10 cellular contexts compared by ENCODE assay signal in the genomic region with DNA sequence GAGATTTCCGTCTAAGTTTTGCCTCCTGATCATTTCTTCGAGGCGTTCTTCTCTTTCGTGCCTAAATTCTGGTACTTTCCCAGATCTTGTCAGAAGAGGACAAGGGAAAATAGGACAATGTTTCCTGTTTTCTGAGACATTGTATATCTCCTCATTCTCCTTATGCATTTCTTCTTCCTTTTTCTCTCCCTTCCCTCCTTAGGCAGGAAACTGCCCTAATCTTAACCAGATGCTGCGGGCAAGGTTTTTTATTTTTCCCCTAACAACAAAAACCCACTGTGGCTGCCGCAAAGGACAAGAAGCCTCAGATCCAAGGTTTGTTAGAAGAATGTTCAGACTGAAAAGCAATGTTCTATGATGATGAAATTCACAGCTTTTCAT. TPM values are rescaled to one million over a fixed set of nuclear protein-coding genes. Genes with fewer than 3 reads are reported as not detected.
A peak's percentile ranks its signal among the peaks of the same experiment; 100 is the strongest.
DNase-seq lines count a peak whose midpoint lies in the region; ATAC-seq and TF ChIP-seq lines count a peak whose summit lies in the region.
"Had no signal": no experiment of that assay in that cellular context is flagged by ENCODE, and none has a peak within 500 bp of the region (broad histone marks: within the 10 kb centered on the region; RNA-seq: fewer than 3 reads in every experiment).

No MANE protein-coding gene starts in this region.

- H3K4me3 Mint-ChIP-seq in HFFc6 (peak overlapping the region; percentile 80), nephron (peak overlapping the region; percentile 79 to 82 (median 81))
- H3K4me3 Mint-ChIP-seq: stimulated activated memory B cell treated with anti-CD40 and anti-IgM and Interleukin-4, amounts not matched to agents 10 μg/mL and 1 μg/mL and 100 μg/mL, for 72 hours had no signal

- TF ChIP-seq CTCF in AG04449 (IDR thresholded peaks at IDR 0.05; ENCODE audit: insufficient read depth, low read length, missing control alignments), result no peak
- no peak for TF ChIP-seq CTCF in HFFc6 (IDR thresholded peaks at IDR 0.05)
- TF ChIP-seq CTCF in nephron (IDR thresholded peaks at IDR 0.05; ENCODE audit: unreplicated experiment in 3 of 3), result no peak
- no peak for TF ChIP-seq CTCF in thyroid gland (IDR thresholded peaks at IDR 0.05)

- peaks cover 9 to 16% of the 10 kb centered on the region in 2 donors for H3K36me3 ChIP-seq in thyroid gland

- 46 to 64% methylated on average over 6 of the region's 6 CpGs for WGBS in thyroid gland, 2 donors

- H3K36me3 Mint-ChIP-seq in HFFc6 (ENCODE audit: low read depth), result peaks cover 21% of the 10 kb centered on the region
- peaks cover 20% of the 10 kb centered on the region for H3K36me3 Mint-ChIP-seq in nephron (ENCODE audit: low read depth)

- no peak for DNase-seq in AG04449 (ENCODE audit: low read depth, low spot score)
- no peak for DNase-seq in HFFc6
- DNase-seq in dermis blood vessel endothelial cell, result peak; percentile 16
- DNase-seq in thyroid gland, result no peak
- no peak for DNase-seq in activated CD4-positive, CD25-positive, alpha-beta regulatory T cell treated with anti-CD3 and anti-CD28 coated beads, Interleukin-2, amount 50 U/mL, for 72 hours
- DNase-seq in HCEC 1CT, result no peak
- DNase-seq: SIG-M5 had no signal

- no peak for TF ChIP-seq POLR2A in thyroid gland (IDR thresholded peaks at IDR 0.05)

- no peaks in the 10 kb centered on the region for H3K4me1 ChIP-seq in thyroid gland

- intact Hi-C loops in thyroid gland (cut with DNase I), result no loop called here

- no peaks in the 10 kb centered on the region for H3K9me3 Mint-ChIP-seq in HFFc6
- H3K9me3 Mint-ChIP-seq in nephron, result no peaks in the 10 kb centered on the region
- H3K9me3 Mint-ChIP-seq: stimulated activated memory B cell treated with anti-CD40 and anti-IgM and Interleukin-4, amounts not matched to agents 10 μg/mL and 1 μg/mL and 100 μg/mL, for 72 hours had no signal

- ATAC-seq in GM18867 (IDR thresholded peaks at IDR 0.05; ENCODE audit: unreplicated experiment), result no peak
- ATAC-seq: stimulated activated memory B cell treated with anti-CD40 and anti-IgM and Interleukin-4, amounts not matched to agents 10 μg/mL and 1 μg/mL and 100 μg/mL, for 72 hours had no signal

- H3K27me3 ChIP-seq in thyroid gland, result no peaks in the 10 kb centered on the region

- H3K27ac ChIP-seq in thyroid gland, result no peak overlapping the region

- H3K9me3 ChIP-seq in thyroid gland, result no peaks in the 10 kb centered on the region

- H3K4me1 Mint-ChIP-seq in HFFc6 (ENCODE audit: low read depth), result peaks cover 53% of the 10 kb centered on the region
- peaks cover 24% of the 10 kb centered on the region for H3K4me1 Mint-ChIP-seq in nephron

- POLR2A ChIA-PET in AG04449 (lab: Yijun Ruan, JAX), result no interaction called here

- CTCF ChIA-PET in AG04449 (lab: Yijun Ruan, JAX), result interaction anchor here (1.5 to 3.5 kb wide), 3 partner anchors 115 to 247 kb away, joined by 5 to 26 read pairs (median 8); no protein-coding TSS in a partner anchor

- H3K27me3 Mint-ChIP-seq in HFFc6 (ENCODE audit: insufficient read depth) (peaks cover 2% of the 10 kb centered on the region; the same call in 1 of the 2 replicates), nephron (ENCODE audit: low read depth) (no peaks in the 10 kb centered on the region)
- H3K27me3 Mint-ChIP-seq: stimulated activated memory B cell treated with anti-CD40 and anti-IgM and Interleukin-4, amounts not matched to agents 10 μg/mL and 1 μg/mL and 100 μg/mL, for 72 hours had no signal

- H3K27ac Mint-ChIP-seq in HFFc6 (peak overlapping the region; percentile 68; the same call in 1 of the 2 replicates), nephron (peak overlapping the region; percentile 87 to 98 (median 90))
- H3K27ac Mint-ChIP-seq: stimulated activated memory B cell treated with anti-CD40 and anti-IgM and Interleukin-4, amounts not matched to agents 10 μg/mL and 1 μg/mL and 100 μg/mL, for 72 hours had no signal

- H3K4me3 ChIP-seq in AG04449 (ENCODE audit: low read depth, low read length), result peak overlapping the region; percentile 45
- no peak overlapping the region for H3K4me3 ChIP-seq in thyroid gland (replicated peaks in 1 of 3)

RNA-seq across cellular contexts. Expression of a gene that starts 0.8 kb away (rescaled TPM):
- 100 to 1,000 TPM in 4 of 6 experiments, 10 to 100 TPM in 1, 1 to 10 TPM in 1; 8.5 to 104 (median 101) TPM for total RNA-seq in HFFc6 (2021; fragmentation: NEBNext Ultra II Directional; extraction: Animal tissue kit (Norgen Biotek cat#: 25700))
- total RNA-seq in dermis blood vessel endothelial cell, result 0.68 and 0.84 TPM in 2 replicates
- 10 to 100 TPM; 16.1 to 76.2 (median 36.8) TPM for total RNA-seq in thyroid gland

RNA-seq across cellular contexts. Expression of a gene that starts 41.7 kb away (rescaled TPM):
- under 1 TPM in 5 of 6 experiments, not detected in 1; 0.14 to 0.77 (median 0.31) TPM for total RNA-seq in HFFc6 (2021; fragmentation: NEBNext Ultra II Directional; extraction: Animal tissue kit (Norgen Biotek cat#: 25700))
- total RNA-seq in dermis blood vessel endothelial cell (57.5 and 63.3 TPM in 2 replicates), thyroid gland (10 to 100 TPM; 26.2 to 49.3 (median 33.1) TPM)

Comparison
In these comparisons a context has a peak if more than half of its experiments do, and no peak if none do; other contexts are left out.
1. RNA of a gene that starts 41.7 kb away (total RNA-seq): 57.5 to 63.3 TPM in dermis blood vessel endothelial cell and 26.2 to 49.3 TPM in thyroid gland; 0.14 to 0.77 TPM in HFFc6; every median in the first group is over 10 times any median in the second.